In the genomic region with DNA sequence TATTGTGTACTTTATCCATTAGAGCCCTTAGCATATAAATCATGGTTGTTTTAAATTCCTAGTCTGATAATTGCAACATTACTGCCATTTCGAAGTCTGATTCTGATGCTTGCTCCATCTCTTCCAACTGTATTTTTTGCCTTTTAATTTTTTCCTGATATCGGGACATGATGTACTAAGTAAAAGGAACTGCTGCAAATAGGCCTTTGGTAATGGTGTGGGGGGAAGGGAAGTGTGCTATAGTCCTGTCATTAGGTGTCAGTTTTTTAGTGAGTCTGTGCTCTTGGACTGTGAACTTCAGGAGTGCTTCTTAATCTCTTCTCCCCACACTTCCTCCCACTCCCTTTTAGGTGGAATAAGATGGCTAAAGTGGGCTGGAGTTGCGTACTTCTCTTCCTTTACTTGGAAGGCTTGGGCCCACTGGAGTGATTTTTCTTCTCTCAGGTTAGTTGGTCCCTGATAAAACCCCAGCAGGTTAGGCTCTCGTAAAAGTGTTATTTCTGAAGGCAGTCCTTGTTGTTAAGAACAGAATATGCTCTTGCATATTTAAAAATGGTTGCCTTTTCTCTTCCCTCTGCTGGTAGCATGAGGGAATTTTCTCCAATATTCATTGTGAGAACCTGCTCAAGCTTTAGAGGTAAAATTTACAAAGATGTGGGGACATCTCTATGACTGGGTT, we compare ENCODE assay signal across 9 cellular contexts. TPM values are rescaled to one million over a fixed set of nuclear protein-coding genes. Genes with fewer than 3 reads are reported as not detected.
A peak's percentile ranks its signal among the peaks of the same experiment; 100 is the strongest.
DNase-seq lines count a peak whose midpoint lies in the region; ATAC-seq and TF ChIP-seq lines count a peak whose summit lies in the region.
"Had no signal": no experiment of that assay in that cellular context is flagged by ENCODE, and none has a peak within 500 bp of the region (broad histone marks: within the 10 kb centered on the region; RNA-seq: fewer than 3 reads in every experiment).

No MANE protein-coding gene starts in this region.

- no peaks in the 10 kb centered on the region for H3K27me3 ChIP-seq in smooth muscle cell (ENCODE audit: low read depth)

- no peak overlapping the region for H3K9ac ChIP-seq in smooth muscle cell (ENCODE audit: low read depth)

- no peak overlapping the region for H2AFZ ChIP-seq in smooth muscle cell (ENCODE audit: low read depth)

- no peaks in the 10 kb centered on the region for H3F3A ChIP-seq in smooth muscle cell (ENCODE audit: low read depth)

- peaks cover 25% of the 10 kb centered on the region for H4K20me1 ChIP-seq in smooth muscle cell (ENCODE audit: low read depth)

- no peaks in the 10 kb centered on the region for H3K4me1 ChIP-seq in smooth muscle cell (ENCODE audit: low read depth)

- TF ChIP-seq CTCF in fibroblast of mammary gland (conservative IDR thresholded peaks at IDR 0.05; ENCODE audit: control insufficient read depth, insufficient read depth, low read depth, low read length) (peak; percentile 52), smooth muscle cell (IDR thresholded peaks at IDR 0.05; ENCODE audit: borderline replicate concordance, insufficient read depth, poor library complexity, severe bottlenecking) (peak; percentile 49), GM10266 (IDR thresholded peaks at IDR 0.05; ENCODE audit: control insufficient read depth, insufficient read depth, low read depth, missing control alignments) (no peak)

- H3K4me3 ChIP-seq in fibroblast of mammary gland (ENCODE audit: control insufficient read depth, low read depth, low read length) (no peak overlapping the region), smooth muscle cell (no peak overlapping the region)

- no peaks in the 10 kb centered on the region for H3K9me3 ChIP-seq in smooth muscle cell (replicated peaks; ENCODE audit: low read depth)

- H3K27ac ChIP-seq in smooth muscle cell (ENCODE audit: low read depth): no peak overlapping the region

- intact Hi-C loops in sciatic nerve (cut with DNase I): no loop called here

- 88% methylated on average over 4 of the region's 4 CpGs for WGBS in smooth muscle cell (ENCODE audit: low lambda C conversion rate)

- no peak for ATAC-seq in sciatic nerve

- DNase-seq in NCI-H82 (lab: John Stamatoyannopoulos, UW) (peak; percentile 50), NCI-H82 treated with DMSO at 0.1 percent for 48 hours (lab: John Stamatoyannopoulos, UW; ENCODE audit: unreplicated experiment) (no peak), NAMALWA (ENCODE audit: low spot score) (peak; percentile 41), fibroblast of mammary gland (ENCODE audit: low read depth) (peak; percentile 43), smooth muscle cell (lab: John Stamatoyannopoulos, UW; ENCODE audit: unreplicated experiment) (no peak), NCI-H510A treated with DMSO at 0.1 percent for 48 hours (lab: John Stamatoyannopoulos, UW) (no peak), sciatic nerve (ENCODE audit: low spot score) (no peak), GM10266 (ENCODE audit: extremely low spot score) (no peak)
- DNase-seq: activated B cell treated with CpG ODN at 0.5 μM for 24 hours had no signal

- H3K79me2 ChIP-seq in smooth muscle cell (ENCODE audit: low read depth): peaks cover 91% of the 10 kb centered on the region

- H3K36me3 ChIP-seq in smooth muscle cell (ENCODE audit: low read depth): no peaks in the 10 kb centered on the region

- no peak overlapping the region for H3K4me2 ChIP-seq in smooth muscle cell

RNA-seq across cellular contexts. Expression of a gene that starts 18.1 kb away (rescaled TPM):
- total RNA-seq in smooth muscle cell: 25.2 and 34.8 TPM in 2 replicates
- 8.8 and 10.0 TPM in 2 replicates for polyA plus RNA-seq in smooth muscle cell
- 26.2 TPM for total RNA-seq in sciatic nerve

Comparison
In these comparisons a context has a peak if more than half of its experiments do, and no peak if none do; other contexts are left out.
1. DNase-seq: peak in NCI-H82 (single experiment), NAMALWA (single experiment) and fibroblast of mammary gland (single experiment); none in NCI-H82 treated with DMSO at 0.1 percent for 48 hours (single experiment), smooth muscle cell (single experiment), NCI-H510A treated with DMSO at 0.1 percent for 48 hours (single experiment), sciatic nerve (single experiment) and GM10266 (single experiment).